ENCODE assay signal across 8 cellular contexts in the genomic region with DNA sequence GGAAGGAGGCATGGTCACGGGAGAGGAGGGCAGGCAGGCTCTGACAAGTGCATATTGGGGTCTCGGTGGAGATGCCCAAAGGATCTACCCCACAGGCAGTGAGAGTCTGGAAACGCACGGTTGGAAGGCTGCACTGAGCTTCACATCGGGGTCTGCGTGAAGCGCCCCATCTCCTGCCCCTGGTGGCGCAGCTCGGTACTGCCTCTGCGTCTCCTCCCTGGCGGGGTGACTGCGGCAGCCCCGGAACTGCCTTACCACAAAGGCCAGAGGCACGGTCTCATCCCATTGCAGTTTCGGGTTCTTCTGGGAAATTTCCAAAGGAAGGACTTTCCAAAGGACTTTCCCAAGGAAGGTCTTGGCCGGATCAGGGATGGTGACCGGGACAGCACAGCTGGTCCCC.
A peak's percentile ranks its signal among the peaks of the same experiment; 100 is the strongest.
DNase-seq lines count a peak whose midpoint lies in the region; ATAC-seq and TF ChIP-seq lines count a peak whose summit lies in the region.

No MANE protein-coding gene starts in this region.

- H3K9me3 Mint-ChIP-seq in GM23338, result peaks cover 31% of the 10 kb centered on the region

- TF ChIP-seq CTCF in GM23338 (conservative IDR thresholded peaks at IDR 0.05; ENCODE audit: low read depth in 2 of 2), result peak in 1 of 2 experiments; percentile 28; a peak in 2 of 4 replicates
- 0 out of 2 replicates have a peak, but pooled peaks have one; percentile 8 for TF ChIP-seq CTCF in WI38 (IDR thresholded peaks at IDR 0.05; ENCODE audit: low read depth, low read length)
- peak; percentile 1 for TF ChIP-seq CTCF in fibroblast of pulmonary artery (IDR thresholded peaks at IDR 0.05; ENCODE audit: low read length, missing control alignments)

- DNase-seq in GM23338 (ENCODE audit: low spot score) (peak; percentile 17), fibroblast of pulmonary artery (ENCODE audit: low read depth) (no peak), inferior parietal cortex (ENCODE audit: extremely low spot score) (no peak), HCEC 1CT (no peak), NCI-H526 treated with DMSO at 0.1 percent for 48 hours (lab: John Stamatoyannopoulos, UW) (no peak)
- DNase-seq in stimulated activated CD4-positive, alpha-beta T cell treated with anti-CD3 and anti-CD28 coated beads, Interleukin-4, amount 100 ng/mL, for 48 hours (ENCODE audit: low read depth in 2 of 2), result peak; percentile 34 to 67

- no peak overlapping the region for H3K27ac Mint-ChIP-seq in GM23338

- no peaks in the 10 kb centered on the region for H3K4me1 ChIP-seq in GM23338 (ENCODE audit: insufficient read depth)

- no peak overlapping the region for H2AFZ ChIP-seq in GM23338

- H3K9me2 ChIP-seq in GM23338 (ENCODE audit: insufficient read depth), result no peaks in the 10 kb centered on the region

- ATAC-seq in GM23338, result peak; percentile 100
- no peak for ATAC-seq in GM18858 (IDR thresholded peaks at IDR 0.05; ENCODE audit: unreplicated experiment)

- H3K36me3 ChIP-seq in GM23338 (ENCODE audit: insufficient read depth), result peaks cover 6% of the 10 kb centered on the region; the same call in 1 of the 2 replicates

- H3K27me3 ChIP-seq in GM23338 (ENCODE audit: insufficient read depth), result no peaks in the 10 kb centered on the region

- H3K4me3 ChIP-seq in GM23338 (no peak overlapping the region), WI38 (ENCODE audit: low read depth, low read length) (no peak overlapping the region), fibroblast of pulmonary artery (replicated peaks; ENCODE audit: low read depth, low read length) (no peak overlapping the region)

- no peak overlapping the region for H3K27ac ChIP-seq in GM23338 (ENCODE audit: low read depth)

- H4K20me1 ChIP-seq in GM23338 (replicated peaks; ENCODE audit: insufficient read depth), result no peaks in the 10 kb centered on the region

- H3K4me2 ChIP-seq in GM23338, result no peak overlapping the region

- peaks cover 3% of the 10 kb centered on the region; the same call in 1 of the 3 replicates for H3K36me3 Mint-ChIP-seq in GM23338 (ENCODE audit: low read depth)

- no peaks in the 10 kb centered on the region for H3F3A ChIP-seq in GM23338 (replicated peaks; ENCODE audit: low read depth)

- H3K79me2 ChIP-seq in GM23338 (replicated peaks; ENCODE audit: insufficient read depth), result no peaks in the 10 kb centered on the region

- peaks cover 3% of the 10 kb centered on the region for H3K27me3 Mint-ChIP-seq in GM23338 (ENCODE audit: insufficient read depth, low read depth, poor library complexity)

- no peak overlapping the region for H3K4me3 Mint-ChIP-seq in GM23338

- H3K4me1 Mint-ChIP-seq in GM23338, result no peaks in the 10 kb centered on the region

TF ChIP-seq in GM23338, 12 proteins besides CTCF, POLR2A, EP300 and RAD21 (continues in another document):
- TF ChIP-seq NANOG (IDR thresholded peaks at IDR 0.05; ENCODE audit: borderline replicate concordance) (no peak), POLR2AphosphoS5 (IDR thresholded peaks at IDR 0.05; ENCODE audit: low read depth) (no peak), EZH2 (IDR thresholded peaks at IDR 0.05; ENCODE audit: low read depth, unreplicated experiment) (no peak), STAT1 (IDR thresholded peaks at IDR 0.05; ENCODE audit: unreplicated experiment) (no peak), EZH2phosphoT487 (IDR thresholded peaks at IDR 0.05; ENCODE audit: unreplicated experiment) (no peak), ZNF331 (CRISPR knock-in tag; IDR thresholded peaks at IDR 0.05; ENCODE audit: low read depth) (no peak), CREB1 (CRISPR knock-in tag; IDR thresholded peaks at IDR 0.05; ENCODE audit: low read depth) (no peak)
- TF ChIP-seq, protein P1, sequence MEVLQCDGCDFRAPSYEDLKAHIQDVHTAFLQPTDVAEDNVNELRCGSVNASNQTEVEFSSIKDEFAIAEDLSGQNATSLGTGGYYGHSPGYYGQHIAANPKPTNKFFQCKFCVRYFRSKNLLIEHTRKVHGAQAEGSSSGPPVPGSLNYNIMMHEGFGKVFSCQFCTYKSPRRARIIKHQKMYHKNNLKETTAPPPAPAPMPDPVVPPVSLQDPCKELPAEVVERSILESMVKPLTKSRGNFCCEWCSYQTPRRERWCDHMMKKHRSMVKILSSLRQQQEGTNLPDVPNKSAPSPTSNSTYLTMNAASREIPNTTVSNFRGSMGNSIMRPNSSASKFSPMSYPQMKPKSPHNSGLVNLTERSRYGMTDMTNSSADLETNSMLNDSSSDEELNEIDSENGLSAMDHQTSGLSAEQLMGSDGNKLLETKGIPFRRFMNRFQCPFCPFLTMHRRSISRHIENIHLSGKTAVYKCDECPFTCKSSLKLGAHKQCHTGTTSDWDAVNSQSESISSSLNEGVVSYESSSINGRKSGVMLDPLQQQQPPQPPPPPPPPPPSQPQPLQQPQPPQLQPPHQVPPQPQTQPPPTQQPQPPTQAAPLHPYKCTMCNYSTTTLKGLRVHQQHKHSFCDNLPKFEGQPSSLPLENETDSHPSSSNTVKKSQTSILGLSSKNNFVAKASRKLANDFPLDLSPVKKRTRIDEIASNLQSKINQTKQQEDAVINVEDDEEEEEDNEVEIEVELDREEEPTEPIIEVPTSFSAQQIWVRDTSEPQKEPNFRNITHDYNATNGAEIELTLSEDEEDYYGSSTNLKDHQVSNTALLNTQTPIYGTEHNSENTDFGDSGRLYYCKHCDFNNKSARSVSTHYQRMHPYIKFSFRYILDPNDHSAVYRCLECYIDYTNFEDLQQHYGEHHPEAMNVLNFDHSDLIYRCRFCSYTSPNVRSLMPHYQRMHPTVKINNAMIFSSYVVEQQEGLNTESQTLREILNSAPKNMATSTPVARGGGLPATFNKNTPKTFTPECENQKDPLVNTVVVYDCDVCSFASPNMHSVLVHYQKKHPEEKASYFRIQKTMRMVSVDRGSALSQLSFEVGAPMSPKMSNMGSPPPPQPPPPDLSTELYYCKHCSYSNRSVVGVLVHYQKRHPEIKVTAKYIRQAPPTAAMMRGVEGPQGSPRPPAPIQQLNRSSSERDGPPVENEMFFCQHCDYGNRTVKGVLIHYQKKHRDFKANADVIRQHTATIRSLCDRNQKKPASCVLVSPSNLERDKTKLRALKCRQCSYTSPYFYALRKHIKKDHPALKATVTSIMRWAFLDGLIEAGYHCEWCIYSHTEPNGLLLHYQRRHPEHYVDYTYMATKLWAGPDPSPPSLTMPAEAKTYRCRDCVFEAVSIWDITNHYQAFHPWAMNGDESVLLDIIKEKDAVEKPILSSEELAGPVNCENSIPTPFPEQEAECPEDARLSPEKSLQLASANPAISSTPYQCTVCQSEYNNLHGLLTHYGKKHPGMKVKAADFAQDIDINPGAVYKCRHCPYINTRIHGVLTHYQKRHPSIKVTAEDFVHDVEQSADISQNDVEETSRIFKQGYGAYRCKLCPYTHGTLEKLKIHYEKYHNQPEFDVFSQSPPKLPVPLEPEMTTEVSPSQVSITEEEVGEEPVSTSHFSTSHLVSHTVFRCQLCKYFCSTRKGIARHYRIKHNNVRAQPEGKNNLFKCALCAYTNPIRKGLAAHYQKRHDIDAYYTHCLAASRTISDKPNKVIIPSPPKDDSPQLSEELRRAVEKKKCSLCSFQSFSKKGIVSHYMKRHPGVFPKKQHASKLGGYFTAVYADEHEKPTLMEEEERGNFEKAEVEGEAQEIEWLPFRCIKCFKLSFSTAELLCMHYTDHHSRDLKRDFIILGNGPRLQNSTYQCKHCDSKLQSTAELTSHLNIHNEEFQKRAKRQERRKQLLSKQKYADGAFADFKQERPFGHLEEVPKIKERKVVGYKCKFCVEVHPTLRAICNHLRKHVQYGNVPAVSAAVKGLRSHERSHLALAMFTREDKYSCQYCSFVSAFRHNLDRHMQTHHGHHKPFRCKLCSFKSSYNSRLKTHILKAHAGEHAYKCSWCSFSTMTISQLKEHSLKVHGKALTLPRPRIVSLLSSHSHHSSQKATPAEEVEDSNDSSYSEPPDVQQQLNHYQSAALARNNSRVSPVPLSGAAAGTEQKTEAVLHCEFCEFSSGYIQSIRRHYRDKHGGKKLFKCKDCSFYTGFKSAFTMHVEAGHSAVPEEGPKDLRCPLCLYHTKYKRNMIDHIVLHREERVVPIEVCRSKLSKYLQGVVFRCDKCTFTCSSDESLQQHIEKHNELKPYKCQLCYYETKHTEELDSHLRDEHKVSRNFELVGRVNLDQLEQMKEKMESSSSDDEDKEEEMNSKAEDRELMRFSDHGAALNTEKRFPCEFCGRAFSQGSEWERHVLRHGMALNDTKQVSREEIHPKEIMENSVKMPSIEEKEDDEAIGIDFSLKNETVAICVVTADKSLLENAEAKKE (CRISPR knock-in tag; IDR thresholded peaks at IDR 0.05), result no peak
- TF ChIP-seq, protein P2, sequence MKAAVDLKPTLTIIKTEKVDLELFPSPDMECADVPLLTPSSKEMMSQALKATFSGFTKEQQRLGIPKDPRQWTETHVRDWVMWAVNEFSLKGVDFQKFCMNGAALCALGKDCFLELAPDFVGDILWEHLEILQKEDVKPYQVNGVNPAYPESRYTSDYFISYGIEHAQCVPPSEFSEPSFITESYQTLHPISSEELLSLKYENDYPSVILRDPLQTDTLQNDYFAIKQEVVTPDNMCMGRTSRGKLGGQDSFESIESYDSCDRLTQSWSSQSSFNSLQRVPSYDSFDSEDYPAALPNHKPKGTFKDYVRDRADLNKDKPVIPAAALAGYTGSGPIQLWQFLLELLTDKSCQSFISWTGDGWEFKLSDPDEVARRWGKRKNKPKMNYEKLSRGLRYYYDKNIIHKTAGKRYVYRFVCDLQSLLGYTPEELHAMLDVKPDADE (IDR thresholded peaks at IDR 0.05), result no peak

Comparison
In these comparisons a context has a peak if more than half of its experiments do, and no peak if none do; other contexts are left out.
1. DNase-seq: peak in GM23338 (single experiment) and stimulated activated CD4-positive, alpha-beta T cell treated with anti-CD3 and anti-CD28 coated beads, Interleukin-4, amount 100 ng/mL, for 48 hours (2 of 2); none in fibroblast of pulmonary artery (single experiment), inferior parietal cortex (single experiment), HCEC 1CT (single experiment) and NCI-H526 treated with DMSO at 0.1 percent for 48 hours (single experiment).